ENCODE assay signal across 19 cellular contexts in genomic region chrX:39601193-39602085, GRCh38.
"Had no signal": no experiment of that assay in that cellular context is flagged by ENCODE, and none has a peak within 500 bp of the region (broad histone marks: within the 10 kb centered on the region; RNA-seq: fewer than 3 reads in every experiment).

No MANE protein-coding gene starts in this region.

- ATAC-seq: activated naive CD4-positive, alpha-beta T cell treated with anti-CD3 and anti-CD28 coated beads, Interleukin-2, amount 50 U/mL, for 72 hours; esophagus mucosa; gastroesophageal sphincter; left ventricle myocardium superior; sciatic nerve; stimulated activated memory B cell treated with anti-CD40 and anti-IgM and Interleukin-4, amounts not matched to agents 10 μg/mL and 1 μg/mL and 100 μg/mL, for 72 hours had no signal

- H3K4me1 Mint-ChIP-seq: immature natural killer cell; stimulated activated memory B cell treated with anti-CD40 and anti-IgM and Interleukin-4, amounts not matched to agents 10 μg/mL and 1 μg/mL and 100 μg/mL, for 72 hours had no signal

- H3K36me3 Mint-ChIP-seq: activated naive CD4-positive, alpha-beta T cell treated with anti-CD3 and anti-CD28 coated beads, Interleukin-2, amount 50 U/mL, for 72 hours; immature natural killer cell; stimulated activated memory B cell treated with anti-CD40 and anti-IgM and Interleukin-4, amounts not matched to agents 10 μg/mL and 1 μg/mL and 100 μg/mL, for 72 hours; type B pancreatic cell had no signal

- H3K9me3 ChIP-seq: adrenal gland, gastroesophageal sphincter, pancreas, testis had no signal

- DNase-seq: activated CD4-positive, alpha-beta T cell treated with anti-CD3 and anti-CD28 coated beads, Interleukin-2, amount 50 U/mL, for 4 hours; activated gamma-delta T cell; effector CD8-positive, alpha-beta T cell; immature natural killer cell; kidney glomerular epithelial cell; left ventricle myocardium superior; naive B cell; pancreas; stimulated activated CD4-positive, alpha-beta T cell treated with anti-CD3 and anti-CD28 coated beads, Interleukin-4, amount 100 ng/mL, for 4 hours; testis had no signal

- H3K27ac ChIP-seq: adrenal gland, cardiac muscle cell, gastroesophageal sphincter, pancreas, testis had no signal

- H3K4me3 ChIP-seq: adrenal gland, cardiac muscle cell, gastroesophageal sphincter, pancreas, testis had no signal

- H3K27me3 Mint-ChIP-seq: type B pancreatic cell had no signal

- H3K4me1 ChIP-seq: adrenal gland, pancreas had no signal

- H3K36me3 ChIP-seq: adrenal gland, cardiac muscle cell, gastroesophageal sphincter, pancreas had no signal

- H3K4me3 Mint-ChIP-seq: dendritic cell treated with granulocyte-macrophage colony-stimulating factor and Interleukin-4, amounts not matched to agents 40 ng/mL and 50 ng/mL, for 4 days; immature natural killer cell; stimulated activated memory B cell treated with anti-CD40 and anti-IgM and Interleukin-4, amounts not matched to agents 10 μg/mL and 1 μg/mL and 100 μg/mL, for 72 hours; type B pancreatic cell had no signal

- H3K9me3 Mint-ChIP-seq: activated naive CD4-positive, alpha-beta T cell treated with anti-CD3 and anti-CD28 coated beads, Interleukin-2, amount 50 U/mL, for 72 hours; dendritic cell treated with granulocyte-macrophage colony-stimulating factor and Interleukin-4, amounts not matched to agents 40 ng/mL and 50 ng/mL, for 4 days; immature natural killer cell; stimulated activated memory B cell treated with anti-CD40 and anti-IgM and Interleukin-4, amounts not matched to agents 10 μg/mL and 1 μg/mL and 100 μg/mL, for 72 hours; type B pancreatic cell had no signal

- H3K27ac Mint-ChIP-seq: activated naive CD4-positive, alpha-beta T cell treated with anti-CD3 and anti-CD28 coated beads, Interleukin-2, amount 50 U/mL, for 72 hours; dendritic cell treated with granulocyte-macrophage colony-stimulating factor and Interleukin-4, amounts not matched to agents 40 ng/mL and 50 ng/mL, for 4 days; immature natural killer cell; stimulated activated memory B cell treated with anti-CD40 and anti-IgM and Interleukin-4, amounts not matched to agents 10 μg/mL and 1 μg/mL and 100 μg/mL, for 72 hours had no signal

- H3K27me3 ChIP-seq: cardiac muscle cell, gastroesophageal sphincter, testis had no signal
